ENCODE assay signal across 16 cellular contexts in the genomic region with DNA sequence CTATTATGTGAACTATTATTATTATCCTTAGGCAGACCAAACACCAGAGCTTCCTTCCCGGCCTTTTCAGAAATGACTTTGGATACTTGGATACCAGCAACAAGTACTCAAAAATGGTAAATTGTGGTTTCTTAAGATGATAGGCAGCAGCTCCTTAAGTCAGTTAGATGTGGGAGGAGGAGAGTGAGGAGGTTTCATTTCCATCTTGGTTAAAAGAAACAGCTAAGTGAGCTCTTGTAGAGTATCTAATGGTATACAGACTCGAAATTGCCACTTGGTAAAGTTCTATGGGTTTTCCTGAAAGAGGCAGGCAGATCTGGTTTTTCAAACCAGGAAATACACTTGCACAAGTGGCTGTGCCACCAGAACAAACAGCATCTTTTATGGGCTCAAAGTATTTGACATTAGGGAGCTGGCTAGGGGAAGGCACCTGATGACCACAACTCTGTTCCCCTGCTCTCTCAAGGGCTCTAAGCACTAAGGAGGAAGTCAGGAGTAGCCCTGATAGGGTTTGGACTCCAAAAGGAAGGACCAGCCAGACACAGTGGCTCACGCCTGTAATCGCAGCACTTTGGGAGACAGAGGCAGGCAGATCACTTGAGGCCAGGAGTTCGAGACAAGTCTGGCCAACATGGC.
DNase-seq lines count a peak whose midpoint lies in the region; ATAC-seq and TF ChIP-seq lines count a peak whose summit lies in the region.
"Had no signal": no experiment of that assay in that cellular context is flagged by ENCODE, and none has a peak within 500 bp of the region (broad histone marks: within the 10 kb centered on the region; RNA-seq: fewer than 3 reads in every experiment).

No MANE protein-coding gene starts in this region.

- H3K4me1 ChIP-seq in upper lobe of right lung, result no peaks in the 10 kb centered on the region

- H3K36me3 Mint-ChIP-seq in activated naive CD4-positive, alpha-beta T cell treated with anti-CD3 and anti-CD28 coated beads, Interleukin-2, amount 50 U/mL, for 72 hours, result peaks cover 0 to 9% of the 10 kb centered on the region in 2 donors
- H3K36me3 Mint-ChIP-seq in activated T-helper 1 cell treated with anti-CD3 and anti-CD28 coated beads, Interleukin-12 subunit alpha, Interleukin-12 subunit beta, Interleukin-2, Interleukin-4 antibody, amounts not matched to agents 30 ng/mL and 10 ng/mL and 1 ng/mL, durations not matched to agents 14 hours and 24 hours and 36 hours (ENCODE audit: low read depth), result peaks cover 7% of the 10 kb centered on the region

- no peaks in the 10 kb centered on the region for H3K27me3 ChIP-seq in upper lobe of right lung
- H3K27me3 ChIP-seq: MG63, tibial artery had no signal

- no peak for TF ChIP-seq CTCF in upper lobe of right lung (IDR thresholded peaks at IDR 0.05)

- H3K27ac Mint-ChIP-seq in activated naive CD4-positive, alpha-beta T cell treated with anti-CD3 and anti-CD28 coated beads, Interleukin-2, amount 50 U/mL, for 72 hours, result peak overlapping the region in 1 of 2 donors; percentile 72
- H3K27ac Mint-ChIP-seq in activated T-helper 1 cell treated with anti-CD3 and anti-CD28 coated beads, Interleukin-12 subunit alpha, Interleukin-12 subunit beta, Interleukin-2, Interleukin-4 antibody, amounts not matched to agents 30 ng/mL and 10 ng/mL and 1 ng/mL, durations not matched to agents 14 hours and 24 hours and 36 hours, result peak overlapping the region; percentile 71
- H3K27ac Mint-ChIP-seq: memory B cell had no signal

- H3K4me3 Mint-ChIP-seq in activated T-helper 1 cell treated with anti-CD3 and anti-CD28 coated beads, Interleukin-12 subunit alpha, Interleukin-12 subunit beta, Interleukin-2, Interleukin-4 antibody, amounts not matched to agents 30 ng/mL and 10 ng/mL and 1 ng/mL, durations not matched to agents 14 hours and 24 hours and 36 hours, result no peak overlapping the region
- H3K4me3 Mint-ChIP-seq: memory B cell had no signal

- peak; percentile 36 to 53 for ATAC-seq in activated naive CD4-positive, alpha-beta T cell treated with anti-CD3 and anti-CD28 coated beads, Interleukin-2, amount 50 U/mL, for 72 hours
- ATAC-seq in HG02588 (IDR thresholded peaks at IDR 0.05; ENCODE audit: unreplicated experiment), result peak; percentile 88
- peak; percentile 85 for ATAC-seq in upper lobe of right lung
- ATAC-seq in HG02938 (IDR thresholded peaks at IDR 0.05; ENCODE audit: unreplicated experiment), result no peak
- ATAC-seq: right cardiac atrium had no signal

- peaks cover 18% of the 10 kb centered on the region for H3K4me1 Mint-ChIP-seq in activated T-helper 1 cell treated with anti-CD3 and anti-CD28 coated beads, Interleukin-12 subunit alpha, Interleukin-12 subunit beta, Interleukin-2, Interleukin-4 antibody, amounts not matched to agents 30 ng/mL and 10 ng/mL and 1 ng/mL, durations not matched to agents 14 hours and 24 hours and 36 hours (ENCODE audit: low read depth)
- H3K4me1 Mint-ChIP-seq: memory B cell had no signal

- intact Hi-C loops in activated T-helper 1 cell treated with anti-CD3 and anti-CD28 coated beads, Interleukin-12 subunit alpha, Interleukin-12 subunit beta, Interleukin-2, Interleukin-4 antibody, amounts not matched to agents 30 ng/mL and 10 ng/mL and 1 ng/mL, durations not matched to agents 14 hours and 24 hours and 36 hours (cut with micrococcal nuclease), result loop anchor here (2.0 kb wide), 1 partner anchor 131 kb away; a partner anchor contains a TSS
- intact Hi-C loops in upper lobe of right lung (cut with DNase I), result no loop called here

- H3K36me3 ChIP-seq in upper lobe of right lung, result no peaks in the 10 kb centered on the region
- H3K36me3 ChIP-seq: MG63, tibial artery had no signal

- H3K9me3 Mint-ChIP-seq in activated naive CD4-positive, alpha-beta T cell treated with anti-CD3 and anti-CD28 coated beads, Interleukin-2, amount 50 U/mL, for 72 hours, result no peaks in the 10 kb centered on the region
- no peaks in the 10 kb centered on the region for H3K9me3 Mint-ChIP-seq in activated T-helper 1 cell treated with anti-CD3 and anti-CD28 coated beads, Interleukin-12 subunit alpha, Interleukin-12 subunit beta, Interleukin-2, Interleukin-4 antibody, amounts not matched to agents 30 ng/mL and 10 ng/mL and 1 ng/mL, durations not matched to agents 14 hours and 24 hours and 36 hours
- H3K9me3 Mint-ChIP-seq: memory B cell had no signal

- DNase-seq in activated naive CD4-positive, alpha-beta T cell treated with anti-CD3 and anti-CD28 coated beads, Interleukin-2, amount 50 U/mL, for 72 hours (ENCODE audit: low spot score in 2 of 2), result no peak
- DNase-seq in activated naive CD4-positive, alpha-beta T cell treated with Interleukin-2 at 50 U/mL for 16 hours, result no peak
- DNase-seq in activated T-helper 1 cell treated with anti-CD3 and anti-CD28 coated beads, Interleukin-12 subunit alpha, Interleukin-12 subunit beta, Interleukin-2, Interleukin-4 antibody, amounts not matched to agents 30 ng/mL and 10 ng/mL and 1 ng/mL, durations not matched to agents 14 hours and 24 hours and 36 hours (ENCODE audit: low spot score), result no peak
- DNase-seq in upper lobe of right lung (no peak), caudate nucleus (lab: John Stamatoyannopoulos, UW) (no peak)
- no peak for DNase-seq in stimulated activated CD8-positive, alpha-beta memory T cell treated with anti-CD3 and anti-CD28 coated beads, Interleukin-4, amount 100 ng/mL, for 48 hours
- DNase-seq: activated T-cell treated with anti-CD3 and anti-CD28 coated beads, Interleukin-2, amount 50 U/mL, for 48 hours; amniotic stem cell; MG63; NCI-H2107; NCI-H774; right cardiac atrium; tibial artery had no signal

- no peak overlapping the region for H3K27ac ChIP-seq in upper lobe of right lung
- H3K27ac ChIP-seq in caudate nucleus (ENCODE audit: low read depth, low read length), result no peak overlapping the region
- H3K27ac ChIP-seq: tibial artery had no signal

- no peaks in the 10 kb centered on the region for H3K9me3 ChIP-seq in upper lobe of right lung
- H3K9me3 ChIP-seq: MG63, tibial artery had no signal

- H3K27me3 Mint-ChIP-seq in activated T-helper 1 cell treated with anti-CD3 and anti-CD28 coated beads, Interleukin-12 subunit alpha, Interleukin-12 subunit beta, Interleukin-2, Interleukin-4 antibody, amounts not matched to agents 30 ng/mL and 10 ng/mL and 1 ng/mL, durations not matched to agents 14 hours and 24 hours and 36 hours (ENCODE audit: insufficient read depth), result no peaks in the 10 kb centered on the region
- H3K27me3 Mint-ChIP-seq: memory B cell had no signal

- H3K4me3 ChIP-seq in upper lobe of right lung, result no peak overlapping the region
- H3K4me3 ChIP-seq: MG63, tibial artery had no signal
